ENCODE assay signal across 3 cellular contexts in genomic region chr2:204240961-204241360, GRCh38.
"Had no signal": no experiment of that assay in that cellular context is flagged by ENCODE, and none has a peak within 500 bp of the region (broad histone marks: within the 10 kb centered on the region; RNA-seq: fewer than 3 reads in every experiment).

No MANE protein-coding gene starts in this region.

- DNase-seq: GDM1, GF-D8 had no signal

- H3K4me3 ChIP-seq: GM12878 had no signal
